19 cellular contexts compared by ENCODE assay signal in genomic region chr10:68032113-68032512, GRCh38. TPM values are rescaled to one million over a fixed set of nuclear protein-coding genes. Genes with fewer than 3 reads are reported as not detected.
DNase-seq lines count a peak whose midpoint lies in the region; ATAC-seq, FAIRE-seq and TF ChIP-seq lines count a peak whose summit lies in the region.
"Had no signal": no experiment of that assay in that cellular context is flagged by ENCODE, and none has a peak within 500 bp of the region (broad histone marks: within the 10 kb centered on the region; RNA-seq: fewer than 3 reads in every experiment).

No MANE protein-coding gene starts in this region.

- H3K9ac ChIP-seq in mammary epithelial cell (ENCODE audit: insufficient read depth, low read length): no peak overlapping the region

- H3K36me3 ChIP-seq in mammary epithelial cell (ENCODE audit: insufficient read depth, low read length): peaks cover 29% of the 10 kb centered on the region
- H3K36me3 ChIP-seq: BE2C had no signal

- H3K4me3 ChIP-seq in mammary epithelial cell (replicated peaks in 1 of 3; ENCODE audit: insufficient read depth in 1 of 3, low read depth in 2 of 3, low read length in 3 of 3): no peak overlapping the region
- H3K4me3 ChIP-seq: PC-9, SJSA1 had no signal

- H3K27me3 Mint-ChIP-seq in T-helper 17 cell: no peaks in the 10 kb centered on the region
- H3K27me3 Mint-ChIP-seq: CD4-positive, alpha-beta T cell had no signal

- H3K27ac ChIP-seq in mammary epithelial cell (ENCODE audit: insufficient read depth, low read depth, low read length) (no peak overlapping the region), foreskin keratinocyte (no peak overlapping the region)
- H3K27ac ChIP-seq: PC-9, SJSA1 had no signal

- no peaks in the 10 kb centered on the region for H3K27me3 ChIP-seq in mammary epithelial cell (ENCODE audit: insufficient read depth, low read length)
- H3K27me3 ChIP-seq in foreskin keratinocyte: no peaks in the 10 kb centered on the region
- H3K27me3 ChIP-seq: BE2C, SJSA1 had no signal

- H3K79me2 ChIP-seq in mammary epithelial cell (ENCODE audit: insufficient read depth, low read length): peaks cover 3% of the 10 kb centered on the region

- TF ChIP-seq POLR2A in H54 (IDR thresholded peaks at IDR 0.05; ENCODE audit: low read depth, low read length): no peak

- 66% methylated on average over 2 of the region's 2 CpGs for WGBS in mammary epithelial cell (ENCODE audit: low coverage, missing lambda C conversion rate)

- CTCF ChIA-PET in mammary epithelial cell (lab: Charles Lee; ENCODE audit: low non-redundant PET): no interaction called here

- TF ChIP-seq CTCF in mammary epithelial cell (conservative IDR thresholded peaks at IDR 0.05 in 1 of 2, IDR thresholded peaks at IDR 0.05 in 1 of 2; ENCODE audit: extremely low read depth in 1 of 2, insufficient read depth in 1 of 2, low read depth in 1 of 2, low read length in 2 of 2) (no peak), foreskin keratinocyte (conservative IDR thresholded peaks at IDR 0.05) (no peak)

- no peak overlapping the region for H3K4me2 ChIP-seq in mammary epithelial cell (ENCODE audit: insufficient read depth, low read depth, low read length)
- H3K4me2 ChIP-seq: PC-9 had no signal

- peaks cover 15% of the 10 kb centered on the region for H3K36me3 Mint-ChIP-seq in T-helper 17 cell (ENCODE audit: low read depth)

- H3K4me1 ChIP-seq in mammary epithelial cell (ENCODE audit: insufficient read depth, low read length): no peaks in the 10 kb centered on the region
- H3K4me1 ChIP-seq in foreskin keratinocyte: no peaks in the 10 kb centered on the region
- H3K4me1 ChIP-seq: BE2C, SJSA1 had no signal

- no peak for ATAC-seq in T-helper 17 cell
- no peak for ATAC-seq in GM21619 (IDR thresholded peaks at IDR 0.05; ENCODE audit: unreplicated experiment)
- no peak for ATAC-seq in foreskin keratinocyte

- H2AFZ ChIP-seq in mammary epithelial cell (ENCODE audit: low read depth, low read length): no peak overlapping the region
- H2AFZ ChIP-seq: PC-9 had no signal

- DNase-seq in H54 (ENCODE audit: insufficient read length, low spot score): no peak
- no peak for DNase-seq in T-helper 17 cell
- DNase-seq in iris pigment epithelial cell (ENCODE audit: low read depth): peak; percentile 35
- no peak for DNase-seq in mammary epithelial cell
- DNase-seq in foreskin keratinocyte: no peak
- no peak for DNase-seq in activated naive CD4-positive, alpha-beta T cell treated with Interleukin-2 at 50 U/mL for 16 hours
- DNase-seq: BE2C; CD4-positive, alpha-beta T cell; EL; MV-4-11; NCI-H1417; NCI-H1930; NCI-H2171; NCI-H446; NCI-H748 treated with DMSO at 0.1 percent for 48 hours; PC-9 had no signal

- in situ Hi-C loops in mammary epithelial cell (cut with MboI; ENCODE audit: low sequenced_read_pairs in 2 of 2): loop anchor here in 1 of 2 donors (25.0 kb wide), 1 partner anchor 730 kb away; no protein-coding TSS in a partner anchor

- no TSS peak for BruUV-seq in mammary epithelial cell (replicated peaks; lab: Mats Ljungman, UMichigan)

- no peaks in the 10 kb centered on the region for H4K20me1 ChIP-seq in mammary epithelial cell (ENCODE audit: insufficient read depth, low read length)

- H3K9me3 ChIP-seq in T-helper 17 cell (ENCODE audit: control insufficient read depth, low read length, poor library complexity, severe bottlenecking) (no peaks in the 10 kb centered on the region), mammary epithelial cell (replicated peaks; ENCODE audit: insufficient read depth, low read length) (no peaks in the 10 kb centered on the region)
- H3K9me3 ChIP-seq: BE2C, SJSA1 had no signal

- peak overlapping the region; percentile 19 for H3K27ac Mint-ChIP-seq in T-helper 17 cell

- H3K4me1 Mint-ChIP-seq in T-helper 17 cell: peaks cover 14% of the 10 kb centered on the region

- dilution Hi-C loops in mammary epithelial cell (cut with HindIII; ENCODE audit: low sequenced_read_pairs): no loop called here

- no peak overlapping the region for H3K4me3 Mint-ChIP-seq in T-helper 17 cell
- H3K4me3 Mint-ChIP-seq: CD4-positive, alpha-beta T cell had no signal

- intact Hi-C loops in mammary epithelial cell (cut with micrococcal nuclease): no loop called here

- peak; percentile 92 for FAIRE-seq in H54 (lab: Jason Lieb, UNC)
- FAIRE-seq: H1 had no signal

RNA-seq across cellular contexts. Expression of gene HERC4, which starts 43.0 kb away (rescaled TPM):
- total RNA-seq in T-helper 17 cell: 10 to 100 TPM; 50.9 to 59.4 TPM
- total RNA-seq in mammary epithelial cell: 10 to 100 TPM; 79.4 to 88.7 TPM
- polyA plus RNA-seq in mammary epithelial cell: 18.6 TPM
- 31.3 TPM for polyA minus RNA-seq in mammary epithelial cell
- 34.8 and 39.1 TPM in 2 replicates for total RNA-seq in foreskin keratinocyte
- polyA plus RNA-seq in foreskin keratinocyte: 10.6 and 12.3 TPM in 2 replicates
